In the genomic region with DNA sequence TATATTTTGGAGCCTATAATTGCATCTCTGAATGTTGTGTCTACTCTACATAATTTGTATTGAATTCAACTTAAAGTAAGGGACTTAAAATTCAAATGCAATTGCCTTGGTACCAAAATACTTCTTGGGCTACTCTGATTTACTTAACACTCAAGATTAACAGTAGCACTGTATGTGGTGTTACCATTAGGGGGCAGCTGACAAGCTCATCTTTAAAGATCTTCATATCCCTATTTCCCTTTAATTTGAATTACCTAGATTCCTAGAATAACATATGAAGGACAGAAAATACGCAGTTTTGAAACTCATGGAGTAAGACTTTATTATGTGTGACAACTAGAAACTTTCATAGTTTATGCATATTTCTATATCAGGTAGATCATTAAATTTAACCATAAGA, we compare ENCODE assay signal across 30 cellular contexts. TPM values are rescaled to one million over a fixed set of nuclear protein-coding genes. Genes with fewer than 3 reads are reported as not detected.
"Had no signal": no experiment of that assay in that cellular context is flagged by ENCODE, and none has a peak within 500 bp of the region (broad histone marks: within the 10 kb centered on the region; RNA-seq: fewer than 3 reads in every experiment).

No MANE protein-coding gene starts in this region.

- DNase-seq: activated CD4-positive, alpha-beta memory T cell treated with anti-CD3 and anti-CD28 coated beads for 36 hours; activated CD4-positive, alpha-beta T cell treated with anti-CD3 and anti-CD28 coated beads, Interleukin-2, amount 10 ng/mL, durations not matched to agents 24 days and 14 days; activated CD4-positive, CD25-positive, alpha-beta regulatory T cell treated with anti-CD3 and anti-CD28 coated beads, Interleukin-2, amount 50 U/mL, for 72 hours; activated CD8-positive, alpha-beta memory T cell treated with anti-CD3 and anti-CD28 coated beads, Interleukin-2, amount 50 U/mL, for 4 hours; activated gamma-delta T cell; activated naive CD4-positive, alpha-beta T cell treated with anti-CD3 and anti-CD28 coated beads, Interleukin-2, amount 50 U/mL, for 16 hours; activated T-cell treated with anti-CD3 and anti-CD28 coated beads, Interleukin-2, amount 50 U/mL, for 1 hour; amniotic stem cell; brain microvascular endothelial cell; effector memory CD8-positive, alpha-beta T cell; foreskin fibroblast; heart left ventricle; hypothalamus; immature natural killer cell; kidney; left colon; mammary epithelial cell; nucleus accumbens; pancreas; retina; stimulated activated naive CD4-positive, alpha-beta T cell; T-helper 9 cell; tibial artery; upper lobe of right lung had no signal

- H3K9me3 ChIP-seq: heart left ventricle, pancreas, prostate gland, suprapubic skin, tibial artery, upper lobe of right lung had no signal

- H3K36me3 ChIP-seq: brain microvascular endothelial cell, prostate gland had no signal

- H3K4me3 ChIP-seq: coronary artery, heart left ventricle, pancreas, prostate gland, suprapubic skin, tibial artery, upper lobe of right lung had no signal

- H3K27ac ChIP-seq: brain microvascular endothelial cell, coronary artery, heart left ventricle, pancreas, prostate gland, suprapubic skin, tibial artery, upper lobe of right lung had no signal

- ATAC-seq: effector memory CD8-positive, alpha-beta T cell; esophagus mucosa; heart left ventricle; left colon; pancreas; upper lobe of right lung had no signal

- H3K4me1 ChIP-seq: pancreas, prostate gland, suprapubic skin, tibial artery, upper lobe of right lung had no signal

- FAIRE-seq: endothelial cell of umbilical vein, kidney, pancreas had no signal

- H3K27me3 ChIP-seq: brain microvascular endothelial cell, heart left ventricle, pancreas, suprapubic skin, tibial artery, upper lobe of right lung had no signal

RNA-seq across cellular contexts. Expression of a gene that starts 37.4 kb away (rescaled TPM):
- total RNA-seq: activated CD4-positive, alpha-beta memory T cell treated with anti-CD3 and anti-CD28 coated beads for 36 hours; activated CD4-positive, alpha-beta T cell treated with anti-CD3 and anti-CD28 coated beads, Interleukin-2, amount 10 ng/mL, durations not matched to agents 24 days and 14 days; activated CD8-positive, alpha-beta memory T cell treated with anti-CD3 and anti-CD28 coated beads for 36 hours; endothelial cell of umbilical vein had no signal
- polyA plus RNA-seq: immature natural killer cell had no signal
